ENCODE assay signal across 17 cellular contexts in genomic region chr3:180684807-180685206, GRCh38. TPM values are rescaled to one million over a fixed set of nuclear protein-coding genes. Genes with fewer than 3 reads are reported as not detected.
"Had no signal": no experiment of that assay in that cellular context is flagged by ENCODE, and none has a peak within 500 bp of the region (broad histone marks: within the 10 kb centered on the region; RNA-seq: fewer than 3 reads in every experiment).

No MANE protein-coding gene starts in this region.

- FAIRE-seq: astrocyte, bronchial epithelial cell had no signal

- DNase-seq: activated CD4-positive, alpha-beta memory T cell treated with anti-CD3 and anti-CD28 coated beads for 36 hours; activated CD4-positive, alpha-beta T cell treated with anti-CD3 and anti-CD28 coated beads for 1 hour; activated CD8-positive, alpha-beta memory T cell treated with anti-CD3 and anti-CD28 coated beads, Interleukin-2, amount 10 ng/mL, durations not matched to agents 7 days and 5 days; activated naive CD4-positive, alpha-beta T cell treated with anti-CD3 and anti-CD28 coated beads, Interleukin-2, amount 10 ng/mL, durations not matched to agents 7 days and 5 days; activated T-cell treated with anti-CD3 and anti-CD28 coated beads, Interleukin-2, amount 50 U/mL, for 1 hour; left ventricle myocardium inferior; naive thymus-derived CD8-positive, alpha-beta T cell; stimulated activated CD4-positive, alpha-beta T cell treated with anti-CD3 and anti-CD28 coated beads, Interleukin-12 subunit alpha, Interleukin-12 subunit beta, amount 100 ng/mL, for 4 hours; stimulated activated CD4-positive, alpha-beta T cell treated with anti-CD3 and anti-CD28 coated beads, Interleukin-2, amount 100 ng/mL, for 24 hours had no signal

- ATAC-seq: activated CD8-positive, alpha-beta memory T cell treated with anti-CD3 and anti-CD28 coated beads, Interleukin-2, amount 10 ng/mL, durations not matched to agents 7 days and 5 days; gastroesophageal sphincter; naive thymus-derived CD8-positive, alpha-beta T cell; stimulated activated effector memory CD8-positive, alpha-beta T cell treated with anti-CD3 and anti-CD28 coated beads, Interleukin-12 subunit alpha, Interleukin-12 subunit beta, amount 100 ng/mL, for 72 hours had no signal

RNA-seq across cellular contexts. Expression of gene CCDC39, which starts 5.5 kb away (rescaled TPM):
- total RNA-seq: activated CD4-positive, alpha-beta memory T cell treated with anti-CD3 and anti-CD28 coated beads for 36 hours; activated CD8-positive, alpha-beta memory T cell treated with anti-CD3 and anti-CD28 coated beads, Interleukin-2, amount 10 ng/mL, durations not matched to agents 7 days and 5 days; astrocyte; bronchial epithelial cell; gastroesophageal sphincter; hepatocyte; left ventricle myocardium inferior; mucosa of gallbladder; thoracic aorta; ureter had no signal
